ENCODE assay signal across 8 cellular contexts in the genomic region with DNA sequence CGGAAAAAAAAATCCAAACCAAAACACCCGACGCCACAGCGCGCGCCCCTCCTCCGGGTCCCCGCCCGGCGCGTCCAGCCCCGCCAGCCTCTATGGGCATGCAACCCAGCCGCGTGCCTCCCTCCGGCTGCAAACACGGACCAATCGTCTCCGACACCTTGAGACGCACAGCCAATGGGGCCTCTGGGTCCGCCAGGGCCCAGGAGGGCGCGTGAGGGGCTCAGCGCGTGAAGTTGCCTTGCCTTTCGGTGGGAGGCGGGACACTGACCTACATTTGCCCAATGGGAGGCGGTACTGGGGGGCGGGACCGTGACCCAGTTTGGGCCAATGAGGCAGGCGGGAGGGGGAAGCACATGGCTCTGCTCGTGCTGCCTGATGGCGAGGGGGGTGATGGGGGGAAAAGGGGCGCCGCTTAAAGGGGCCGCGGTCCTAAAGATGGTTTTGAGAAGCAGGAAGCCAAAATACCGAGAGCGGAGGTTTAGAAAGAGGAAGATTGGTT. TPM values are rescaled to one million over a fixed set of nuclear protein-coding genes. Genes with fewer than 3 reads are reported as not detected.
DNase-seq lines count a peak whose midpoint lies in the region; ATAC-seq and TF ChIP-seq lines count a peak whose summit lies in the region.

No MANE protein-coding gene starts in this region.

- H3K27ac Mint-ChIP-seq in activated T-cell treated with anti-CD3 and anti-CD28 coated beads, Interleukin-2, amount 50 U/mL, for 72 hours = peak overlapping the region; percentile 74

- TF ChIP-seq CTCF in Panc1 (IDR thresholded peaks at IDR 0.05) = no peak

- peaks cover 2 to 5% of the 10 kb centered on the region in 2 donors for H3K9me3 Mint-ChIP-seq in activated T-cell treated with anti-CD3 and anti-CD28 coated beads, Interleukin-2, amount 50 U/mL, for 72 hours

- peaks cover 47% of the 10 kb centered on the region for H3K4me1 Mint-ChIP-seq in activated T-cell treated with anti-CD3 and anti-CD28 coated beads, Interleukin-2, amount 50 U/mL, for 72 hours (ENCODE audit: low read depth)

- H3K36me3 ChIP-seq in KOPT-K1 (ENCODE audit: insufficient read depth, low read length) (peaks cover 9% of the 10 kb centered on the region; the same call in 1 of the 2 replicates), Panc1 (ENCODE audit: control insufficient read depth, insufficient read depth, low read length) (no peaks in the 10 kb centered on the region; the same call in 1 of the 2 replicates)

- H3K9me3 ChIP-seq in KOPT-K1 (ENCODE audit: insufficient read depth, low read length, poor library complexity, severe bottlenecking) = no peaks in the 10 kb centered on the region
- no peaks in the 10 kb centered on the region for H3K9me3 ChIP-seq in Panc1 (ENCODE audit: control insufficient read depth, insufficient read depth, low read depth, low read length)

- peaks cover 25% of the 10 kb centered on the region for H3K4me1 ChIP-seq in Panc1 (ENCODE audit: control insufficient read depth, insufficient read depth, low read length)

- peak overlapping the region; percentile 90 to 92 for H3K4me3 Mint-ChIP-seq in activated T-cell treated with anti-CD3 and anti-CD28 coated beads, Interleukin-2, amount 50 U/mL, for 72 hours

- no TSS peak for BruUV-seq in Panc1 (replicated peaks; lab: Mats Ljungman, UMichigan)

- peak overlapping the region; percentile 92 for H3K27ac ChIP-seq in KOPT-K1 (ENCODE audit: low read depth, low read length, poor library complexity, severe bottlenecking)
- peak overlapping the region; percentile 90 for H3K27ac ChIP-seq in Panc1 (ENCODE audit: low read length)

- POLR2A ChIA-PET in Panc1 (lab: Charles Lee) = no interaction called here

- intact Hi-C loops in Panc1 (cut with micrococcal nuclease; ENCODE audit: unreplicated experiment) = no loop called here

- no peaks in the 10 kb centered on the region for H3K27me3 Mint-ChIP-seq in activated T-cell treated with anti-CD3 and anti-CD28 coated beads, Interleukin-2, amount 50 U/mL, for 72 hours (ENCODE audit: low read depth)

- CTCF ChIA-PET in Panc1 (lab: Charles Lee) = interaction anchor here (0.6 kb wide), 1 partner anchor 147 kb away, joined by 10 read pairs; no protein-coding TSS in a partner anchor

- ATAC-seq in GM21825 (IDR thresholded peaks at IDR 0.05; ENCODE audit: unreplicated experiment) = peak; percentile 59
- ATAC-seq in Panc1 = peak; percentile 85
- ATAC-seq in activated T-cell treated with anti-CD3 and anti-CD28 coated beads, Interleukin-2, amount 50 U/mL, for 72 hours (replicated peaks in 1 of 2) = peak; percentile 77 to 80
- peak; percentile 72 for ATAC-seq in esophagus mucosa

- DNase-seq in DMS53 treated with DMSO at 0.1 percent for 48 hours (lab: John Stamatoyannopoulos, UW; ENCODE audit: unreplicated experiment) (peak; percentile 95), Panc1 (ENCODE audit: low read depth, low spot score) (peak; percentile 72), myocyte (ENCODE audit: low read depth) (peak; percentile 99)
- peak; percentile 98 to 99 for DNase-seq in activated T-cell treated with anti-CD3 and anti-CD28 coated beads, Interleukin-2, amount 50 U/mL, for 72 hours
- DNase-seq in stimulated activated CD8-positive, alpha-beta memory T cell treated with anti-CD3 and anti-CD28 coated beads, Interleukin-7, amount 100 ng/mL, for 4 hours (ENCODE audit: low read depth in 2 of 2) = peak; percentile 100

- in situ Hi-C loops in Panc1 (cut with HindIII; ENCODE audit: low pct_unique_long_range_greater_than_20kb, low sequenced_read_pairs) = no loop called here

- H3K4me3 ChIP-seq in Panc1 (ENCODE audit: low read depth in 2 of 2, low read length in 2 of 2) = peak overlapping the region; percentile 62 to 71

- no peaks in the 10 kb centered on the region for H3K27me3 ChIP-seq in Panc1 (ENCODE audit: control insufficient read depth, insufficient read depth, low read length)

- H3K36me3 Mint-ChIP-seq in activated T-cell treated with anti-CD3 and anti-CD28 coated beads, Interleukin-2, amount 50 U/mL, for 72 hours (ENCODE audit: insufficient read depth in 2 of 2) = peaks cover 0 to 4% of the 10 kb centered on the region in 2 donors

RNA-seq across cellular contexts. Expression of gene DBP, which starts 0.3 kb away (rescaled TPM):
- total RNA-seq in Panc1 (2021; ENCODE audit: unreplicated experiment) = 7.4 TPM
- polyA plus RNA-seq in Panc1 (2012; ENCODE audit: insufficient read length) = 10.4 TPM
- 10 to 100 TPM in 1 of 2 donors, 1 to 10 TPM in 1; 8.2 to 13.4 TPM for total RNA-seq in activated T-cell treated with anti-CD3 and anti-CD28 coated beads, Interleukin-2, amount 50 U/mL, for 72 hours
- 6.7 TPM for total RNA-seq in esophagus mucosa
- 6.9 and 17.0 TPM in 2 replicates for total RNA-seq in myocyte
- 10.0 TPM for polyA plus RNA-seq in myocyte (2012)

RNA-seq across cellular contexts. Expression of gene CA11, which starts 8.5 kb away (rescaled TPM):
- 12.6 TPM for total RNA-seq in Panc1 (2021; ENCODE audit: unreplicated experiment)
- 18.7 TPM for polyA plus RNA-seq in Panc1 (2012; ENCODE audit: insufficient read length)
- 10 to 100 TPM; 10.5 to 11.9 TPM for total RNA-seq in activated T-cell treated with anti-CD3 and anti-CD28 coated beads, Interleukin-2, amount 50 U/mL, for 72 hours
- total RNA-seq in esophagus mucosa = 3.1 TPM
- total RNA-seq in myocyte = 1.5 and 2.0 TPM in 2 replicates
- polyA plus RNA-seq in myocyte (2012) = 11.7 TPM

RNA-seq across cellular contexts. Expression of gene SPHK2, which starts 18.2 kb away (rescaled TPM):
- total RNA-seq in Panc1 (2021; ENCODE audit: unreplicated experiment) (19.5 TPM), esophagus mucosa (7.7 TPM), myocyte (11.0 and 16.5 TPM in 2 replicates)
- polyA plus RNA-seq in Panc1 (2012; ENCODE audit: insufficient read length) = 20.0 TPM
- 10 to 100 TPM; 26.9 to 27.2 TPM for total RNA-seq in activated T-cell treated with anti-CD3 and anti-CD28 coated beads, Interleukin-2, amount 50 U/mL, for 72 hours
- polyA plus RNA-seq in myocyte (2012) = 13.6 TPM

RNA-seq across cellular contexts. Expression of gene RPL18, which starts 18.5 kb away (rescaled TPM):
- 670 TPM for total RNA-seq in Panc1 (2021; ENCODE audit: unreplicated experiment)
- polyA plus RNA-seq in Panc1 (2012; ENCODE audit: insufficient read length) = 1,127 TPM
- 1,000 to 10,000 TPM; 1,953 to 2,080 TPM for total RNA-seq in activated T-cell treated with anti-CD3 and anti-CD28 coated beads, Interleukin-2, amount 50 U/mL, for 72 hours
- 1,668 TPM for total RNA-seq in esophagus mucosa
- total RNA-seq in myocyte = 1,744 and 2,296 TPM in 2 replicates
- polyA plus RNA-seq in myocyte (2012) = 1,684 TPM

RNA-seq across cellular contexts. Expression of gene FAM83E, which starts 22.6 kb away (rescaled TPM):
- total RNA-seq in Panc1 (2021; ENCODE audit: unreplicated experiment) (1.0 TPM), esophagus mucosa (6.5 TPM), myocyte (5.1 and 7.9 TPM in 2 replicates)
- polyA plus RNA-seq in Panc1 (2012; ENCODE audit: insufficient read length) = not detected
- 1 to 10 TPM; 7.5 to 8.5 TPM for total RNA-seq in activated T-cell treated with anti-CD3 and anti-CD28 coated beads, Interleukin-2, amount 50 U/mL, for 72 hours
- polyA plus RNA-seq in myocyte (2012) = 0.77 TPM

Comparison
In these comparisons a context has a peak if more than half of its experiments do, and no peak if none do; other contexts are left out.
1. Peak in every context shown above with its lines: DNase-seq, ATAC-seq, H3K4me3 ChIP-seq and H3K27ac ChIP-seq.